ENCODE assay signal across 8 cellular contexts in the genomic region with DNA sequence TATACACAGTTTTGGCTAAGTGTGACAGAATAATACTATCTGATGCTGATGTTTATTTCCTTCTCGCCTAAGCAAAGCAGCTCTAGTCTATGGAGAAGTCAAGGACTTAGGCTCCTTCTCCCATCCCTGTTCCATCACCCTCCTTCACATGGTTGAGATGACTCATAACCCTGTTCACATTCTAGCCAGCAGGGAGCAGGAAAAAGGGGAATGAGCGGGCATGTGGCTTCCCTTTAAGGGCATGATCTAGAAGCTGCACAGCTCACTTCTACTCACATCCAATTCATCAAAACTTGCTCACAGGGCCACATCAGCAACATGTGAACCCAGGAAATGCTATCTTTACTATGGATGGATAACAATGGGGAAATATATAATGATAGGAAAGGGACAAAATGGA. TPM values are rescaled to one million over a fixed set of nuclear protein-coding genes. Genes with fewer than 3 reads are reported as not detected.
DNase-seq lines count a peak whose midpoint lies in the region; ATAC-seq and TF ChIP-seq lines count a peak whose summit lies in the region.

No MANE protein-coding gene starts in this region.

- H3K27ac Mint-ChIP-seq in CD8-positive, alpha-beta T cell, result peak overlapping the region; percentile 85
- H3K27ac Mint-ChIP-seq in central memory CD8-positive, alpha-beta T cell (ENCODE audit: low read depth), result peak overlapping the region; percentile 70

- ATAC-seq in CD8-positive, alpha-beta T cell, result no peak
- no peak for ATAC-seq in central memory CD8-positive, alpha-beta T cell (replicated peaks; ENCODE audit: extremely low read depth, poor library complexity, severe bottlenecking)
- peak; percentile 57 for ATAC-seq in mucosa of descending colon
- ATAC-seq in HG02763 (IDR thresholded peaks at IDR 0.05; ENCODE audit: unreplicated experiment), result no peak
- ATAC-seq in GM21390 (IDR thresholded peaks at IDR 0.05; ENCODE audit: unreplicated experiment), result no peak

- POLR2A ChIA-PET in CD8-positive, alpha-beta T cell (lab: Charles Lee), result interaction anchor here (0.6 kb wide), 1 partner anchor 282 kb away, joined by 3 read pairs; no protein-coding TSS in a partner anchor

- no peaks in the 10 kb centered on the region for H3K36me3 ChIP-seq in CD8-positive, alpha-beta T cell (ENCODE audit: insufficient read depth, low read length)
- no peaks in the 10 kb centered on the region for H3K36me3 ChIP-seq in mucosa of descending colon (ENCODE audit: low read depth)

- H3K4me1 Mint-ChIP-seq in CD8-positive, alpha-beta T cell (ENCODE audit: low read depth), result peaks cover 87% of the 10 kb centered on the region
- peaks cover 83% of the 10 kb centered on the region for H3K4me1 Mint-ChIP-seq in central memory CD8-positive, alpha-beta T cell

- H3K4me3 ChIP-seq in CD8-positive, alpha-beta T cell (ENCODE audit: low read depth, low read length), result no peak overlapping the region
- H3K4me3 ChIP-seq in mucosa of descending colon, result no peak overlapping the region

- no peak overlapping the region for H3K4me3 Mint-ChIP-seq in CD8-positive, alpha-beta T cell
- H3K4me3 Mint-ChIP-seq in central memory CD8-positive, alpha-beta T cell, result peak overlapping the region; percentile 55

- H3K9me3 ChIP-seq in CD8-positive, alpha-beta T cell (ENCODE audit: low read length), result no peaks in the 10 kb centered on the region
- no peaks in the 10 kb centered on the region for H3K9me3 ChIP-seq in mucosa of descending colon

- intact Hi-C loops in CD8-positive, alpha-beta T cell (cut with DNase I, micrococcal nuclease), result no loop called here
- intact Hi-C loops in mucosa of descending colon (cut with DNase I, micrococcal nuclease), result no loop called here

- no peak for TF ChIP-seq CTCF in CD8-positive, alpha-beta T cell (IDR thresholded peaks at IDR 0.05)
- no peak for TF ChIP-seq CTCF in mucosa of descending colon (IDR thresholded peaks at IDR 0.05)

- no peak for DNase-seq in CD8-positive, alpha-beta T cell
- peak; percentile 91 for DNase-seq in LHCN-M2 (ENCODE audit: low read depth)
- no peak for DNase-seq in central memory CD8-positive, alpha-beta T cell (ENCODE audit: low spot score in 2 of 2)
- no peak for DNase-seq in mucosa of descending colon
- DNase-seq in medulla oblongata (ENCODE audit: extremely low spot score), result no peak
- no peak for DNase-seq in NCI-H1417 (lab: John Stamatoyannopoulos, UW)

- CTCF ChIA-PET in CD8-positive, alpha-beta T cell (lab: Charles Lee), result no interaction called here

- no peaks in the 10 kb centered on the region for H3K27me3 Mint-ChIP-seq in CD8-positive, alpha-beta T cell (ENCODE audit: low read depth)
- no peaks in the 10 kb centered on the region for H3K27me3 Mint-ChIP-seq in central memory CD8-positive, alpha-beta T cell

- H3K27me3 ChIP-seq in CD8-positive, alpha-beta T cell (ENCODE audit: insufficient read depth, low read length), result no peaks in the 10 kb centered on the region

- H3K9me3 Mint-ChIP-seq in CD8-positive, alpha-beta T cell, result no peaks in the 10 kb centered on the region
- no peaks in the 10 kb centered on the region for H3K9me3 Mint-ChIP-seq in central memory CD8-positive, alpha-beta T cell

- peaks cover 60% of the 10 kb centered on the region for H3K4me1 ChIP-seq in CD8-positive, alpha-beta T cell (ENCODE audit: insufficient read depth, low read length)
- H3K4me1 ChIP-seq in mucosa of descending colon (ENCODE audit: low read depth), result peaks cover 27% of the 10 kb centered on the region

- H3K36me3 Mint-ChIP-seq in CD8-positive, alpha-beta T cell, result peaks cover 58% of the 10 kb centered on the region
- H3K36me3 Mint-ChIP-seq in central memory CD8-positive, alpha-beta T cell (ENCODE audit: insufficient read depth), result peaks cover 25% of the 10 kb centered on the region

- no peak overlapping the region for H3K27ac ChIP-seq in CD8-positive, alpha-beta T cell (ENCODE audit: low read depth, low read length)

RNA-seq across cellular contexts. Expression of gene CBLB, which starts 40.9 kb away (rescaled TPM):
- 100 to 1,000 TPM; 133 to 140 TPM for total RNA-seq in CD8-positive, alpha-beta T cell
- 13.9 and 15.7 TPM in 2 replicates for total RNA-seq in LHCN-M2 (2014; rRNA removed)
- 8.2 TPM for polyA plus RNA-seq in LHCN-M2 (2012)
- 10 to 100 TPM; 41.7 to 52.2 (median 51.0) TPM for total RNA-seq in mucosa of descending colon
